9 cellular contexts compared by ENCODE assay signal in genomic region chr1:110880708-110881374, GRCh38. TPM values are rescaled to one million over a fixed set of nuclear protein-coding genes. Genes with fewer than 3 reads are reported as not detected.
DNase-seq lines count a peak whose midpoint lies in the region; ATAC-seq and TF ChIP-seq lines count a peak whose summit lies in the region.
"Had no signal": no experiment of that assay in that cellular context is flagged by ENCODE, and none has a peak within 500 bp of the region (broad histone marks: within the 10 kb centered on the region; RNA-seq: fewer than 3 reads in every experiment).

No MANE protein-coding gene starts in this region.

- H3K4me1 ChIP-seq in vagina (no peaks in the 10 kb centered on the region), gastrocnemius medialis (no peaks in the 10 kb centered on the region)

- intact Hi-C loops in vagina (cut with DNase I) = no loop called here
- intact Hi-C loops in gastrocnemius medialis (cut with DNase I; ENCODE audit: low total_unique reads) = no loop called here

- TF ChIP-seq CTCF in vagina (IDR thresholded peaks at IDR 0.05) = no peak
- no peak for TF ChIP-seq CTCF in gastrocnemius medialis (IDR thresholded peaks at IDR 0.05 in 4 of 5, conservative IDR thresholded peaks at IDR 0.05 in 1 of 5)

- H3K4me3 ChIP-seq in vagina = no peak overlapping the region
- no peak overlapping the region for H3K4me3 ChIP-seq in gastrocnemius medialis

- H3K27me3 ChIP-seq in vagina = no peaks in the 10 kb centered on the region
- H3K27me3 ChIP-seq in gastrocnemius medialis = no peaks in the 10 kb centered on the region

- no peaks in the 10 kb centered on the region for H3K36me3 ChIP-seq in vagina
- no peaks in the 10 kb centered on the region for H3K36me3 ChIP-seq in gastrocnemius medialis

- in situ Hi-C loops in gastrocnemius medialis (cut with MboI; ENCODE audit: low sequenced_read_pairs in 4 of 4) = no loop called here

- no peak for ATAC-seq in gastrocnemius medialis

- TF ChIP-seq POLR2A in vagina (IDR thresholded peaks at IDR 0.05) (no peak), gastrocnemius medialis (IDR thresholded peaks at IDR 0.05) (no peak)

- H3K27ac ChIP-seq in vagina (peak overlapping the region; percentile 11), gastrocnemius medialis (no peak overlapping the region)

- H3K9me3 ChIP-seq in vagina = no peaks in the 10 kb centered on the region
- H3K9me3 ChIP-seq in gastrocnemius medialis = no peaks in the 10 kb centered on the region

- DNase-seq in stimulated activated CD4-positive, alpha-beta T cell treated with anti-CD3 and anti-CD28 coated beads, Interleukin-12 subunit alpha, Interleukin-12 subunit beta, amount 100 ng/mL, for 48 hours (ENCODE audit: low read depth in 2 of 3, low spot score in 1 of 3) = peak; percentile 34 to 49 (median 47)
- DNase-seq in stimulated activated CD4-positive, alpha-beta T cell treated with anti-CD3 and anti-CD28 coated beads, Interleukin-2, amount 100 ng/mL, for 48 hours = no peak
- peak; percentile 40 for DNase-seq in T follicular helper cell (ENCODE audit: low read depth)
- peak; percentile 77 for DNase-seq in central memory CD4-positive, alpha-beta T cell
- no peak for DNase-seq in vagina (ENCODE audit: extremely low spot score in 2 of 2)
- no peak for DNase-seq in hypothalamus (lab: John Stamatoyannopoulos, UW)
- no peak for DNase-seq in UCSD-AML1 (lab: John Stamatoyannopoulos, UW; ENCODE audit: unreplicated experiment)
- no peak for DNase-seq in gastrocnemius medialis
- DNase-seq: NCI-H524 had no signal

RNA-seq across cellular contexts. Expression of gene CD53, which starts 7.9 kb away (rescaled TPM):
- total RNA-seq in vagina (41.5 TPM), gastrocnemius medialis (1 to 10 TPM; 2.2 to 7.5 (median 6.0) TPM)

Comparison
In these comparisons a context has a peak if more than half of its experiments do, and no peak if none do; other contexts are left out.
1. DNase-seq: peak in stimulated activated CD4-positive, alpha-beta T cell treated with anti-CD3 and anti-CD28 coated beads, Interleukin-12 subunit alpha, Interleukin-12 subunit beta, amount 100 ng/mL, for 48 hours (3 of 3), T follicular helper cell (single experiment) and central memory CD4-positive, alpha-beta T cell (single experiment); none in stimulated activated CD4-positive, alpha-beta T cell treated with anti-CD3 and anti-CD28 coated beads, Interleukin-2, amount 100 ng/mL, for 48 hours (0 of 2), vagina (0 of 2), hypothalamus (0 of 51), UCSD-AML1 (single experiment) and gastrocnemius medialis (0 of 2).